ENCODE assay signal across 3 cellular contexts in genomic region chr2:197908191-197908590, GRCh38.
TF ChIP-seq lines count a peak whose summit lies in the region.

No MANE protein-coding gene starts in this region.

TF ChIP-seq in SK-N-SH, 30 proteins besides CTCF, POLR2A, EP300 and RAD21:
- TF ChIP-seq MEF2A (IDR thresholded peaks at IDR 0.05; ENCODE audit: borderline replicate concordance, low read depth) (0 out of 2 replicates have a peak, but pooled peaks have one; percentile 38), NRF1 (IDR thresholded peaks at IDR 0.05; ENCODE audit: low read depth, low read length) (no peak)

TF ChIP-seq in SK-N-SH treated with all-trans-retinoic acid at 6 μM for 48 hours, 23 proteins besides CTCF, POLR2A, EP300 and RAD21:
- TF ChIP-seq OSR1 (CRISPR knock-in tag; IDR thresholded peaks at IDR 0.05) (no peak), ZC3H10 (CRISPR knock-in tag; IDR thresholded peaks at IDR 0.05) (no peak), CSRNP3 (CRISPR knock-in tag; IDR thresholded peaks at IDR 0.05) (no peak), TSHZ2 (CRISPR knock-in tag; IDR thresholded peaks at IDR 0.05) (no peak)

TF ChIP-seq in K562, 482 proteins besides CTCF, POLR2A, EP300 and RAD21:
- TF ChIP-seq NFIX (CRISPR knock-in tag; IDR thresholded peaks at IDR 0.05; ENCODE audit: low read depth) (no peak), YY1 (IDR thresholded peaks at IDR 0.05; ENCODE audit: borderline replicate concordance in 1 of 3, control insufficient read depth in 1 of 3, extremely low read depth in 1 of 3, insufficient read depth in 3 of 3, insufficient read length in 1 of 3, insufficient replicate concordance in 2 of 3, low read depth in 1 of 3, low read length in 2 of 3) (no peak), HMG20A (CRISPR knock-in tag; conservative IDR thresholded peaks at IDR 0.05) (no peak), ZNF212 (CRISPR knock-in tag; IDR thresholded peaks at IDR 0.05) (no peak), MTA2 (IDR thresholded peaks at IDR 0.05; ENCODE audit: low read depth) (no peak), MECOM (CRISPR knock-in tag; IDR thresholded peaks at IDR 0.05) (no peak), POLR2H (tag; IDR thresholded peaks at IDR 0.05; ENCODE audit: low read depth) (no peak), KLF13 (tag; IDR thresholded peaks at IDR 0.05; ENCODE audit: borderline replicate concordance, low read depth) (no peak), ZNF133 (CRISPR knock-in tag; IDR thresholded peaks at IDR 0.05) (no peak), DLX4 (CRISPR knock-in tag; IDR thresholded peaks at IDR 0.05) (no peak), POLR3G (IDR thresholded peaks at IDR 0.05; ENCODE audit: extremely low read depth, insufficient read length, insufficient replicate concordance) (no peak), THRAP3 (IDR thresholded peaks at IDR 0.05; ENCODE audit: borderline replicate concordance) (no peak), ZNF239 (CRISPR knock-in tag; IDR thresholded peaks at IDR 0.05) (no peak), RBBP5 (IDR thresholded peaks at IDR 0.05; ENCODE audit: borderline replicate concordance, insufficient read depth, low read length, poor library complexity, severe bottlenecking) (no peak), POLR2AphosphoS2 (IDR thresholded peaks at IDR 0.05; ENCODE audit: low read length) (no peak), ATF4 (CRISPR knock-in tag; IDR thresholded peaks at IDR 0.05) (no peak)
- TF ChIP-seq, protein P1, sequence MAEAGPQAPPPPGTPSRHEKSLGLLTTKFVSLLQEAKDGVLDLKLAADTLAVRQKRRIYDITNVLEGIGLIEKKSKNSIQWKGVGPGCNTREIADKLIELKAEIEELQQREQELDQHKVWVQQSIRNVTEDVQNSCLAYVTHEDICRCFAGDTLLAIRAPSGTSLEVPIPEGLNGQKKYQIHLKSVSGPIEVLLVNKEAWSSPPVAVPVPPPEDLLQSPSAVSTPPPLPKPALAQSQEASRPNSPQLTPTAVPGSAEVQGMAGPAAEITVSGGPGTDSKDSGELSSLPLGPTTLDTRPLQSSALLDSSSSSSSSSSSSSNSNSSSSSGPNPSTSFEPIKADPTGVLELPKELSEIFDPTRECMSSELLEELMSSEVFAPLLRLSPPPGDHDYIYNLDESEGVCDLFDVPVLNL (CRISPR knock-in tag; IDR thresholded peaks at IDR 0.05; ENCODE audit: low read depth): no peak
- TF ChIP-seq, protein P2, sequence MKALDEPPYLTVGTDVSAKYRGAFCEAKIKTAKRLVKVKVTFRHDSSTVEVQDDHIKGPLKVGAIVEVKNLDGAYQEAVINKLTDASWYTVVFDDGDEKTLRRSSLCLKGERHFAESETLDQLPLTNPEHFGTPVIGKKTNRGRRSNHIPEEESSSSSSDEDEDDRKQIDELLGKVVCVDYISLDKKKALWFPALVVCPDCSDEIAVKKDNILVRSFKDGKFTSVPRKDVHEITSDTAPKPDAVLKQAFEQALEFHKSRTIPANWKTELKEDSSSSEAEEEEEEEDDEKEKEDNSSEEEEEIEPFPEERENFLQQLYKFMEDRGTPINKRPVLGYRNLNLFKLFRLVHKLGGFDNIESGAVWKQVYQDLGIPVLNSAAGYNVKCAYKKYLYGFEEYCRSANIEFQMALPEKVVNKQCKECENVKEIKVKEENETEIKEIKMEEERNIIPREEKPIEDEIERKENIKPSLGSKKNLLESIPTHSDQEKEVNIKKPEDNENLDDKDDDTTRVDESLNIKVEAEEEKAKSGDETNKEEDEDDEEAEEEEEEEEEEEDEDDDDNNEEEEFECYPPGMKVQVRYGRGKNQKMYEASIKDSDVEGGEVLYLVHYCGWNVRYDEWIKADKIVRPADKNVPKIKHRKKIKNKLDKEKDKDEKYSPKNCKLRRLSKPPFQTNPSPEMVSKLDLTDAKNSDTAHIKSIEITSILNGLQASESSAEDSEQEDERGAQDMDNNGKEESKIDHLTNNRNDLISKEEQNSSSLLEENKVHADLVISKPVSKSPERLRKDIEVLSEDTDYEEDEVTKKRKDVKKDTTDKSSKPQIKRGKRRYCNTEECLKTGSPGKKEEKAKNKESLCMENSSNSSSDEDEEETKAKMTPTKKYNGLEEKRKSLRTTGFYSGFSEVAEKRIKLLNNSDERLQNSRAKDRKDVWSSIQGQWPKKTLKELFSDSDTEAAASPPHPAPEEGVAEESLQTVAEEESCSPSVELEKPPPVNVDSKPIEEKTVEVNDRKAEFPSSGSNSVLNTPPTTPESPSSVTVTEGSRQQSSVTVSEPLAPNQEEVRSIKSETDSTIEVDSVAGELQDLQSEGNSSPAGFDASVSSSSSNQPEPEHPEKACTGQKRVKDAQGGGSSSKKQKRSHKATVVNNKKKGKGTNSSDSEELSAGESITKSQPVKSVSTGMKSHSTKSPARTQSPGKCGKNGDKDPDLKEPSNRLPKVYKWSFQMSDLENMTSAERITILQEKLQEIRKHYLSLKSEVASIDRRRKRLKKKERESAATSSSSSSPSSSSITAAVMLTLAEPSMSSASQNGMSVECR (CRISPR knock-in tag; IDR thresholded peaks at IDR 0.05): no peak
- TF ChIP-seq, protein P3, sequence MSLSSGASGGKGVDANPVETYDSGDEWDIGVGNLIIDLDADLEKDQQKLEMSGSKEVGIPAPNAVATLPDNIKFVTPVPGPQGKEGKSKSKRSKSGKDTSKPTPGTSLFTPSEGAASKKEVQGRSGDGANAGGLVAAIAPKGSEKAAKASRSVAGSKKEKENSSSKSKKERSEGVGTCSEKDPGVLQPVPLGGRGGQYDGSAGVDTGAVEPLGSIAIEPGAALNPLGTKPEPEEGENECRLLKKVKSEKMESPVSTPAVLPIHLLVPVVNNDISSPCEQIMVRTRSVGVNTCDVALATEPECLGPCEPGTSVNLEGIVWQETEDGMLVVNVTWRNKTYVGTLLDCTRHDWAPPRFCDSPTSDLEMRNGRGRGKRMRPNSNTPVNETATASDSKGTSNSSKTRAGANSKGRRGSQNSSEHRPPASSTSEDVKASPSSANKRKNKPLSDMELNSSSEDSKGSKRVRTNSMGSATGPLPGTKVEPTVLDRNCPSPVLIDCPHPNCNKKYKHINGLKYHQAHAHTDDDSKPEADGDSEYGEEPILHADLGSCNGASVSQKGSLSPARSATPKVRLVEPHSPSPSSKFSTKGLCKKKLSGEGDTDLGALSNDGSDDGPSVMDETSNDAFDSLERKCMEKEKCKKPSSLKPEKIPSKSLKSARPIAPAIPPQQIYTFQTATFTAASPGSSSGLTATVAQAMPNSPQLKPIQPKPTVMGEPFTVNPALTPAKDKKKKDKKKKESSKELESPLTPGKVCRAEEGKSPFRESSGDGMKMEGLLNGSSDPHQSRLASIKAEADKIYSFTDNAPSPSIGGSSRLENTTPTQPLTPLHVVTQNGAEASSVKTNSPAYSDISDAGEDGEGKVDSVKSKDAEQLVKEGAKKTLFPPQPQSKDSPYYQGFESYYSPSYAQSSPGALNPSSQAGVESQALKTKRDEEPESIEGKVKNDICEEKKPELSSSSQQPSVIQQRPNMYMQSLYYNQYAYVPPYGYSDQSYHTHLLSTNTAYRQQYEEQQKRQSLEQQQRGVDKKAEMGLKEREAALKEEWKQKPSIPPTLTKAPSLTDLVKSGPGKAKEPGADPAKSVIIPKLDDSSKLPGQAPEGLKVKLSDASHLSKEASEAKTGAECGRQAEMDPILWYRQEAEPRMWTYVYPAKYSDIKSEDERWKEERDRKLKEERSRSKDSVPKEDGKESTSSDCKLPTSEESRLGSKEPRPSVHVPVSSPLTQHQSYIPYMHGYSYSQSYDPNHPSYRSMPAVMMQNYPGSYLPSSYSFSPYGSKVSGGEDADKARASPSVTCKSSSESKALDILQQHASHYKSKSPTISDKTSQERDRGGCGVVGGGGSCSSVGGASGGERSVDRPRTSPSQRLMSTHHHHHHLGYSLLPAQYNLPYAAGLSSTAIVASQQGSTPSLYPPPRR (CRISPR knock-in tag; IDR thresholded peaks at IDR 0.05; ENCODE audit: borderline replicate concordance): no peak
- TF ChIP-seq, protein P4, sequence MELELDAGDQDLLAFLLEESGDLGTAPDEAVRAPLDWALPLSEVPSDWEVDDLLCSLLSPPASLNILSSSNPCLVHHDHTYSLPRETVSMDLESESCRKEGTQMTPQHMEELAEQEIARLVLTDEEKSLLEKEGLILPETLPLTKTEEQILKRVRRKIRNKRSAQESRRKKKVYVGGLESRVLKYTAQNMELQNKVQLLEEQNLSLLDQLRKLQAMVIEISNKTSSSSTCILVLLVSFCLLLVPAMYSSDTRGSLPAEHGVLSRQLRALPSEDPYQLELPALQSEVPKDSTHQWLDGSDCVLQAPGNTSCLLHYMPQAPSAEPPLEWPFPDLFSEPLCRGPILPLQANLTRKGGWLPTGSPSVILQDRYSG (tag; conservative IDR thresholded peaks at IDR 0.05; ENCODE audit: low read depth): no peak
